Comparison of ENCODE assay signal across 1 cellular context in genomic region chr1:160711528-160712311, GRCh38.
TF ChIP-seq lines count a peak whose summit lies in the region.

TSS of gene CD48 (minus strand) at chr1:160711822. CDS start at chr1:160711763, 59 bp downstream.

TF ChIP-seq in GM12878, 131 proteins besides CTCF, POLR2A, EP300 and RAD21 (continued from another document):
- TF ChIP-seq NKRF (conservative IDR thresholded peaks at IDR 0.05) (no peak), STAT3 (IDR thresholded peaks at IDR 0.05; ENCODE audit: low read depth, low read length) (0 out of 2 replicates have a peak, but pooled peaks have one; percentile 39), ZNF274 (IDR thresholded peaks at IDR 0.05; ENCODE audit: insufficient read depth, insufficient read length) (no peak), EZH2 (IDR thresholded peaks at IDR 0.05; ENCODE audit: borderline replicate concordance, control insufficient read depth, low read depth, low read length) (no peak), RBBP5 (conservative IDR thresholded peaks at IDR 0.05) (no peak; the same call in 1 of the 2 replicates), USF2 (IDR thresholded peaks at IDR 0.05; ENCODE audit: borderline replicate concordance, low read depth, low read length) (no peak), MEF2A (IDR thresholded peaks at IDR 0.05; ENCODE audit: insufficient read depth, low read depth, low read length) (peak; percentile 84), SUPT20H (IDR thresholded peaks at IDR 0.05; ENCODE audit: borderline replicate concordance, control insufficient read depth, low read depth, low read length) (no peak), HDGF (IDR thresholded peaks at IDR 0.05) (peak; percentile 33; the same call in 1 of the 2 replicates)
